ENCODE assay signal across 7 cellular contexts in the genomic region with DNA sequence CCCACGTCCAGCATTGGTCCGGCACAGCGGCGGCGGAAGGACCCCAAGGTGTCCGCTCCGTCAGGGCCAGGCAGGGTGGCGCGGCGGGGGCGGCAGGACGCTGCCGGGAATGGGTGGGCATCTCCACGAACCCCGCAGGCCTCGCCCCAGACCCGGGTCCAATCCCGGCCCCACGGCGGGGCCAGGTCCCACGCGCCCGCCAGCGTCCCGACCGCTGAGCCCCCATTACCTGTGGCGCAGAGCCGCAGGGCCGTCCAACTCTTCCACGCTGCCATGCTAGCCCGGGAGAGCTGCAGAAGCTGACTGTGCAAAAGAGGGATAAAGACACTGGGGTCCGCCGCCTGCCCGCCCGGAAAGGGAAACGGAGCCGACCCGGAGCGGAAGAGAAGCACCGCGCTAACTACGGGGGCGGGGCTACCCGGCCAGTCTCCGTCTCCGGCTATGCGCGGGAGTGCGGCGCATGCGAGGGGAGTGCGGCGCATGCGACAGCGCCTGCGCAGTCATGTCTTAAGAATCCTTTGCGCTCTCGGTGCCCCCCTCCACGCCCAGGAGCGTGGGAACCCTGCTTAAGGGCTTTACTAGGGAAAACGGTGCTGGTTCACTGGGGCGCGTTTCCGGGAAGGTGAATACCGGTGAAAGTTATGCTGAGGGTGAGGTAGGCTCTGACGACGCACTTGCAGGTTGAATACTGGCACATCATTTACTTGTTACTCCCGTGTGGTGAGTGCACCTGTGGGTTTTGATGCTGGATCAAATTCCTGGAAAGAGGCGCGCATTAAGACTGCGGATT. TPM values are rescaled to one million over a fixed set of nuclear protein-coding genes. Genes with fewer than 3 reads are reported as not detected.
DNase-seq lines count a peak whose midpoint lies in the region; ATAC-seq, FAIRE-seq and TF ChIP-seq lines count a peak whose summit lies in the region.

Gene TMX3 (minus strand): TSS at position 402 of the 790 bp plus-strand sequence. CDS start 127 bp downstream, at position 275.

- under 1% methylated on average over 66 of the region's 71 CpGs for WGBS in hepatocyte (ENCODE audit: low lambda C conversion rate, missing lambda C conversion rate)

- FAIRE-seq in GM18507 (lab: Jason Lieb, UNC): peak; percentile 98

- ATAC-seq in HG02981 (IDR thresholded peaks at IDR 0.05; ENCODE audit: unreplicated experiment): peak; percentile 96

- H3K9me3 ChIP-seq in hepatocyte (ENCODE audit: low read depth): no peaks in the 10 kb centered on the region

- peaks cover 5% of the 10 kb centered on the region for H3K36me3 ChIP-seq in hepatocyte (replicated peaks; ENCODE audit: insufficient read depth, low read depth)

- H4K20me1 ChIP-seq in hepatocyte (ENCODE audit: insufficient read depth, poor library complexity, severe bottlenecking): peaks cover 3% of the 10 kb centered on the region

- H2AFZ ChIP-seq in hepatocyte: peak within 1 kb of the TSS; percentile 98

- peak within 1 kb of the TSS; percentile 90 for H3K4me2 ChIP-seq in hepatocyte

- no peaks in the 10 kb centered on the region for H3K27me3 ChIP-seq in hepatocyte

- peak within 1 kb of the TSS; percentile 85 for H3K27ac ChIP-seq in hepatocyte

- no peak for TF ChIP-seq CTCF in astrocyte of the cerebellum (IDR thresholded peaks at IDR 0.05; ENCODE audit: low read depth, low read length, missing control alignments)
- TF ChIP-seq CTCF in hepatocyte (IDR thresholded peaks at IDR 0.05; ENCODE audit: poor library complexity): no peak

- no peaks in the 10 kb centered on the region for H3K9me2 ChIP-seq in hepatocyte (replicated peaks; ENCODE audit: insufficient read depth)

- H3K4me3 ChIP-seq in astrocyte of the cerebellum (ENCODE audit: low read depth, low read length) (peak within 1 kb of the TSS; percentile 80), hepatocyte (peak within 1 kb of the TSS; percentile 79)

- peak; percentile 94 for DNase-seq in GM18507 (ENCODE audit: extremely low spot score, insufficient read length, low read depth)
- DNase-seq in NCI-H2029 treated with DMSO at 0.1 percent for 48 hours (lab: John Stamatoyannopoulos, UW): peak; percentile 30
- peak; percentile 88 for DNase-seq in T-helper 9 cell
- peak; percentile 82 for DNase-seq in astrocyte of the cerebellum (ENCODE audit: low read depth)
- peak; percentile 97 for DNase-seq in hepatocyte (ENCODE audit: low spot score)
- DNase-seq in retina: peak; percentile 92

- H3K4me1 ChIP-seq in hepatocyte (ENCODE audit: insufficient read depth): peaks cover 4% of the 10 kb centered on the region

- peaks cover 38% of the 10 kb centered on the region for H3K79me2 ChIP-seq in hepatocyte

- in situ Hi-C loops in astrocyte of the cerebellum (cut with HindIII; ENCODE audit: low sequenced_read_pairs): no loop called here

RNA-seq across cellular contexts. Expression of gene TMX3, which starts in this region (rescaled TPM):
- total RNA-seq in hepatocyte: 40.2 and 43.3 TPM in 2 replicates
- polyA plus RNA-seq in hepatocyte: 11.7 and 15.1 TPM in 2 replicates

Comparison
In these comparisons a context has a peak if more than half of its experiments do, and no peak if none do; other contexts are left out.
1. Peak in every context shown above with its lines: DNase-seq, ATAC-seq, H3K4me3 ChIP-seq and H3K27ac ChIP-seq.
2. DNase-seq: peak in every context shown above with its lines; median percentile 97 in hepatocyte; 94 in GM18507; 92 in retina; 88 in T-helper 9 cell; 82 in astrocyte of the cerebellum; 30 in NCI-H2029 treated with DMSO at 0.1 percent for 48 hours.